Comparison of ENCODE assay signal across 4 cellular contexts in the genomic region with DNA sequence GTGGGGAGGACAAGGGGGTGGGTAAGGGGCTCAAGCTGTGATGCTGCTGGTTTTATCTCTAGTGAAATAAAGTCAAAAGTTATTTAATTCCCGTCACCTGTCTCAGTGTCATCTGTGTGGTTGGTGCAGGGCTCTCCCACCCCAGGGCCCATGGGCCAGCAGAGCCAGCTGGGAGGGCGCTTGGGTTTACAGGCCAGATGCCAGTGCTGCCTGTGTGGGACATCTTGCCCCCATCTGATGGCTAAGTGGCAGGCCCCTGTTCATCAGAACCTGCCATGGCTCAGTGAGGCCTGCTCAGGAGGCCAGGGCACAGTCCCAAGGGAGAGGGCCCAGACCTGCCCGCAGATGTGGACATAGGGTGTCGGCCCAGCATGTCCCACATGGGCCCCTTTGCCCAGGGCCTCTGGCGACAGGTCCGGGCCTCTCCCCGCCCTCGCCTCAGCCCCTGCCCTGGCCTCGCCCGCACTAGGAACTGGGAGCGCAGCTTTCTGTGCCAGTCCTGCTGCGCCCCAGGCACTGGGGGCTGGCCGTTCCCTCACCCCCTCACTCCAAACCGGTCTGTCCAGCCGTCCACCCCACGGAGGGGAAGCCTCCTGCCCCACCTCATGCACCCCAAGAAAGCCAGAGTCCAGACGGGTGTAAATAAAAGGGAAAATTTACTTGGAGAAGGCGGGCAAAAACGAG.
A peak's percentile ranks its signal among the peaks of the same experiment; 100 is the strongest.
TF ChIP-seq lines count a peak whose summit lies in the region.

No MANE protein-coding gene starts in this region.

TF ChIP-seq in SK-N-SH, 30 proteins besides CTCF, POLR2A, EP300 and RAD21:
- no peak for TF ChIP-seq NFIC (IDR thresholded peaks at IDR 0.05; ENCODE audit: borderline replicate concordance)
- TF ChIP-seq YY1 (IDR thresholded peaks at IDR 0.05; ENCODE audit: low read depth) = no peak
- no peak for TF ChIP-seq CHD2 (IDR thresholded peaks at IDR 0.05; ENCODE audit: low read length, partially characterized antibody)
- TF ChIP-seq, protein P1, sequence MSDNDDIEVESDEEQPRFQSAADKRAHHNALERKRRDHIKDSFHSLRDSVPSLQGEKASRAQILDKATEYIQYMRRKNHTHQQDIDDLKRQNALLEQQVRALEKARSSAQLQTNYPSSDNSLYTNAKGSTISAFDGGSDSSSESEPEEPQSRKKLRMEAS (IDR thresholded peaks at IDR 0.05; ENCODE audit: low read depth) = no peak
- TF ChIP-seq, protein P2, sequence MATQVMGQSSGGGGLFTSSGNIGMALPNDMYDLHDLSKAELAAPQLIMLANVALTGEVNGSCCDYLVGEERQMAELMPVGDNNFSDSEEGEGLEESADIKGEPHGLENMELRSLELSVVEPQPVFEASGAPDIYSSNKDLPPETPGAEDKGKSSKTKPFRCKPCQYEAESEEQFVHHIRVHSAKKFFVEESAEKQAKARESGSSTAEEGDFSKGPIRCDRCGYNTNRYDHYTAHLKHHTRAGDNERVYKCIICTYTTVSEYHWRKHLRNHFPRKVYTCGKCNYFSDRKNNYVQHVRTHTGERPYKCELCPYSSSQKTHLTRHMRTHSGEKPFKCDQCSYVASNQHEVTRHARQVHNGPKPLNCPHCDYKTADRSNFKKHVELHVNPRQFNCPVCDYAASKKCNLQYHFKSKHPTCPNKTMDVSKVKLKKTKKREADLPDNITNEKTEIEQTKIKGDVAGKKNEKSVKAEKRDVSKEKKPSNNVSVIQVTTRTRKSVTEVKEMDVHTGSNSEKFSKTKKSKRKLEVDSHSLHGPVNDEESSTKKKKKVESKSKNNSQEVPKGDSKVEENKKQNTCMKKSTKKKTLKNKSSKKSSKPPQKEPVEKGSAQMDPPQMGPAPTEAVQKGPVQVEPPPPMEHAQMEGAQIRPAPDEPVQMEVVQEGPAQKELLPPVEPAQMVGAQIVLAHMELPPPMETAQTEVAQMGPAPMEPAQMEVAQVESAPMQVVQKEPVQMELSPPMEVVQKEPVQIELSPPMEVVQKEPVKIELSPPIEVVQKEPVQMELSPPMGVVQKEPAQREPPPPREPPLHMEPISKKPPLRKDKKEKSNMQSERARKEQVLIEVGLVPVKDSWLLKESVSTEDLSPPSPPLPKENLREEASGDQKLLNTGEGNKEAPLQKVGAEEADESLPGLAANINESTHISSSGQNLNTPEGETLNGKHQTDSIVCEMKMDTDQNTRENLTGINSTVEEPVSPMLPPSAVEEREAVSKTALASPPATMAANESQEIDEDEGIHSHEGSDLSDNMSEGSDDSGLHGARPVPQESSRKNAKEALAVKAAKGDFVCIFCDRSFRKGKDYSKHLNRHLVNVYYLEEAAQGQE (IDR thresholded peaks at IDR 0.05; ENCODE audit: low read depth, low read length) = no peak
- TF ChIP-seq, protein P3, sequence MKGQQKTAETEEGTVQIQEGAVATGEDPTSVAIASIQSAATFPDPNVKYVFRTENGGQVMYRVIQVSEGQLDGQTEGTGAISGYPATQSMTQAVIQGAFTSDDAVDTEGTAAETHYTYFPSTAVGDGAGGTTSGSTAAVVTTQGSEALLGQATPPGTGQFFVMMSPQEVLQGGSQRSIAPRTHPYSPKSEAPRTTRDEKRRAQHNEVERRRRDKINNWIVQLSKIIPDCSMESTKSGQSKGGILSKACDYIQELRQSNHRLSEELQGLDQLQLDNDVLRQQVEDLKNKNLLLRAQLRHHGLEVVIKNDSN (IDR thresholded peaks at IDR 0.05; ENCODE audit: borderline replicate concordance, low read depth) = no peak
- no peak for TF ChIP-seq MEF2A (IDR thresholded peaks at IDR 0.05; ENCODE audit: borderline replicate concordance, low read depth)
- no peak for TF ChIP-seq FOSL2 (IDR thresholded peaks at IDR 0.05; ENCODE audit: borderline replicate concordance, low read depth)
- TF ChIP-seq GABPA (IDR thresholded peaks at IDR 0.05; ENCODE audit: low read depth) = no peak

TF ChIP-seq in SK-N-SH treated with all-trans-retinoic acid at 6 μM for 48 hours, 23 proteins besides CTCF, POLR2A, EP300 and RAD21 (continues in another document):
- TF ChIP-seq SNAI2 (CRISPR knock-in tag; IDR thresholded peaks at IDR 0.05) (no peak), RARB (CRISPR knock-in tag; IDR thresholded peaks at IDR 0.05) (no peak), ISL1 (CRISPR knock-in tag; IDR thresholded peaks at IDR 0.05) (no peak), CSDC2 (CRISPR knock-in tag; IDR thresholded peaks at IDR 0.05) (no peak), ZFP30 (CRISPR knock-in tag; IDR thresholded peaks at IDR 0.05) (no peak), ZFP3 (CRISPR knock-in tag; IDR thresholded peaks at IDR 0.05) (no peak), ZNF8 (CRISPR knock-in tag; IDR thresholded peaks at IDR 0.05) (no peak), ZNF70 (CRISPR knock-in tag; IDR thresholded peaks at IDR 0.05) (no peak), ARNTL (CRISPR knock-in tag; IDR thresholded peaks at IDR 0.05; ENCODE audit: borderline replicate concordance, low read depth) (no peak), TOX (CRISPR knock-in tag; IDR thresholded peaks at IDR 0.05; ENCODE audit: borderline replicate concordance) (no peak), PPARA (CRISPR knock-in tag; IDR thresholded peaks at IDR 0.05; ENCODE audit: borderline replicate concordance) (no peak), BACH2 (CRISPR knock-in tag; IDR thresholded peaks at IDR 0.05; ENCODE audit: borderline replicate concordance) (no peak), GLIS3 (CRISPR knock-in tag; IDR thresholded peaks at IDR 0.05) (no peak), ESRRG (CRISPR knock-in tag; IDR thresholded peaks at IDR 0.05) (no peak), TCF4 (CRISPR knock-in tag; IDR thresholded peaks at IDR 0.05; ENCODE audit: borderline replicate concordance) (no peak)
- TF ChIP-seq, protein P4, sequence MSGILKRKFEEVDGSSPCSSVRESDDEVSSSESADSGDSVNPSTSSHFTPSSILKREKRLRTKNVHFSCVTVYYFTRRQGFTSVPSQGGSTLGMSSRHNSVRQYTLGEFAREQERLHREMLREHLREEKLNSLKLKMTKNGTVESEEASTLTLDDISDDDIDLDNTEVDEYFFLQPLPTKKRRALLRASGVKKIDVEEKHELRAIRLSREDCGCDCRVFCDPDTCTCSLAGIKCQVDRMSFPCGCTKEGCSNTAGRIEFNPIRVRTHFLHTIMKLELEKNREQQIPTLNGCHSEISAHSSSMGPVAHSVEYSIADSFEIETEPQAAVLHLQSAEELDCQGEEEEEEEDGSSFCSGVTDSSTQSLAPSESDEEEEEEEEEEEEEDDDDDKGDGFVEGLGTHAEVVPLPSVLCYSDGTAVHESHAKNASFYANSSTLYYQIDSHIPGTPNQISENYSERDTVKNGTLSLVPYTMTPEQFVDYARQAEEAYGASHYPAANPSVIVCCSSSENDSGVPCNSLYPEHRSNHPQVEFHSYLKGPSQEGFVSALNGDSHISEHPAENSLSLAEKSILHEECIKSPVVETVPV (CRISPR knock-in tag; IDR thresholded peaks at IDR 0.05) = no peak
- TF ChIP-seq, protein P5, sequence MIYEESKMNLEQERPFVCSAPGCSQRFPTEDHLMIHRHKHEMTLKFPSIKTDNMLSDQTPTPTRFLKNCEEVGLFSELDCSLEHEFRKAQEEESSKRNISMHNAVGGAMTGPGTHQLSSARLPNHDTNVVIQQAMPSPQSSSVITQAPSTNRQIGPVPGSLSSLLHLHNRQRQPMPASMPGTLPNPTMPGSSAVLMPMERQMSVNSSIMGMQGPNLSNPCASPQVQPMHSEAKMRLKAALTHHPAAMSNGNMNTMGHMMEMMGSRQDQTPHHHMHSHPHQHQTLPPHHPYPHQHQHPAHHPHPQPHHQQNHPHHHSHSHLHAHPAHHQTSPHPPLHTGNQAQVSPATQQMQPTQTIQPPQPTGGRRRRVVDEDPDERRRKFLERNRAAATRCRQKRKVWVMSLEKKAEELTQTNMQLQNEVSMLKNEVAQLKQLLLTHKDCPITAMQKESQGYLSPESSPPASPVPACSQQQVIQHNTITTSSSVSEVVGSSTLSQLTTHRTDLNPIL (CRISPR knock-in tag; IDR thresholded peaks at IDR 0.05; ENCODE audit: low read depth) = no peak

TF ChIP-seq in HEK293, 187 proteins besides CTCF, POLR2A, EP300 and RAD21:
- no peak for TF ChIP-seq ZNF10 (tag by site-specific recombination; IDR thresholded peaks at IDR 0.05)
- TF ChIP-seq ZNF114 (tag by site-specific recombination; IDR thresholded peaks at IDR 0.05) = no peak
- TF ChIP-seq SCRT2 (tag by site-specific recombination; IDR thresholded peaks at IDR 0.05) = 0 out of 2 replicates have a peak, but pooled peaks have one; percentile 11
- no peak for TF ChIP-seq ZNF514 (tag by site-specific recombination; IDR thresholded peaks at IDR 0.05)
- 0 out of 2 replicates have a peak, but pooled peaks have one; percentile 26 for TF ChIP-seq KLF1 (tag by site-specific recombination; IDR thresholded peaks at IDR 0.05)

TF ChIP-seq in H1, 55 proteins besides CTCF, POLR2A, EP300 and RAD21:
- TF ChIP-seq GABPA (IDR thresholded peaks at IDR 0.05; ENCODE audit: borderline replicate concordance, insufficient read depth, low read length) (no peak), POLR2AphosphoS5 (IDR thresholded peaks at IDR 0.05; ENCODE audit: low read depth, low read length) (no peak; the same call in 1 of the 2 replicates), CTBP2 (IDR thresholded peaks at IDR 0.05; ENCODE audit: borderline replicate concordance, insufficient read depth, insufficient read length, low read length) (no peak), CBX8 (IDR thresholded peaks at IDR 0.05; ENCODE audit: borderline replicate concordance, low read depth, low read length) (no peak), RFX5 (IDR thresholded peaks at IDR 0.05; ENCODE audit: borderline replicate concordance, low read depth, low read length) (no peak), CHD1 (IDR thresholded peaks at IDR 0.05; ENCODE audit: low read depth, low read length) (no peak), RBBP5 (IDR thresholded peaks at IDR 0.05; ENCODE audit: borderline replicate concordance, low read depth, low read length) (no peak), CREB1 (IDR thresholded peaks at IDR 0.05) (no peak), SIRT6 (IDR thresholded peaks at IDR 0.05; ENCODE audit: low read length) (no peak), SUZ12 (IDR thresholded peaks at IDR 0.05; ENCODE audit: low read length) (no peak), RNF2 (IDR thresholded peaks at IDR 0.05; ENCODE audit: borderline replicate concordance, low read depth, low read length, missing control alignments, poor library complexity, severe bottlenecking) (no peak), HDAC6 (IDR thresholded peaks at IDR 0.05; ENCODE audit: low read depth, low read length) (no peak)
- TF ChIP-seq, protein P6, sequence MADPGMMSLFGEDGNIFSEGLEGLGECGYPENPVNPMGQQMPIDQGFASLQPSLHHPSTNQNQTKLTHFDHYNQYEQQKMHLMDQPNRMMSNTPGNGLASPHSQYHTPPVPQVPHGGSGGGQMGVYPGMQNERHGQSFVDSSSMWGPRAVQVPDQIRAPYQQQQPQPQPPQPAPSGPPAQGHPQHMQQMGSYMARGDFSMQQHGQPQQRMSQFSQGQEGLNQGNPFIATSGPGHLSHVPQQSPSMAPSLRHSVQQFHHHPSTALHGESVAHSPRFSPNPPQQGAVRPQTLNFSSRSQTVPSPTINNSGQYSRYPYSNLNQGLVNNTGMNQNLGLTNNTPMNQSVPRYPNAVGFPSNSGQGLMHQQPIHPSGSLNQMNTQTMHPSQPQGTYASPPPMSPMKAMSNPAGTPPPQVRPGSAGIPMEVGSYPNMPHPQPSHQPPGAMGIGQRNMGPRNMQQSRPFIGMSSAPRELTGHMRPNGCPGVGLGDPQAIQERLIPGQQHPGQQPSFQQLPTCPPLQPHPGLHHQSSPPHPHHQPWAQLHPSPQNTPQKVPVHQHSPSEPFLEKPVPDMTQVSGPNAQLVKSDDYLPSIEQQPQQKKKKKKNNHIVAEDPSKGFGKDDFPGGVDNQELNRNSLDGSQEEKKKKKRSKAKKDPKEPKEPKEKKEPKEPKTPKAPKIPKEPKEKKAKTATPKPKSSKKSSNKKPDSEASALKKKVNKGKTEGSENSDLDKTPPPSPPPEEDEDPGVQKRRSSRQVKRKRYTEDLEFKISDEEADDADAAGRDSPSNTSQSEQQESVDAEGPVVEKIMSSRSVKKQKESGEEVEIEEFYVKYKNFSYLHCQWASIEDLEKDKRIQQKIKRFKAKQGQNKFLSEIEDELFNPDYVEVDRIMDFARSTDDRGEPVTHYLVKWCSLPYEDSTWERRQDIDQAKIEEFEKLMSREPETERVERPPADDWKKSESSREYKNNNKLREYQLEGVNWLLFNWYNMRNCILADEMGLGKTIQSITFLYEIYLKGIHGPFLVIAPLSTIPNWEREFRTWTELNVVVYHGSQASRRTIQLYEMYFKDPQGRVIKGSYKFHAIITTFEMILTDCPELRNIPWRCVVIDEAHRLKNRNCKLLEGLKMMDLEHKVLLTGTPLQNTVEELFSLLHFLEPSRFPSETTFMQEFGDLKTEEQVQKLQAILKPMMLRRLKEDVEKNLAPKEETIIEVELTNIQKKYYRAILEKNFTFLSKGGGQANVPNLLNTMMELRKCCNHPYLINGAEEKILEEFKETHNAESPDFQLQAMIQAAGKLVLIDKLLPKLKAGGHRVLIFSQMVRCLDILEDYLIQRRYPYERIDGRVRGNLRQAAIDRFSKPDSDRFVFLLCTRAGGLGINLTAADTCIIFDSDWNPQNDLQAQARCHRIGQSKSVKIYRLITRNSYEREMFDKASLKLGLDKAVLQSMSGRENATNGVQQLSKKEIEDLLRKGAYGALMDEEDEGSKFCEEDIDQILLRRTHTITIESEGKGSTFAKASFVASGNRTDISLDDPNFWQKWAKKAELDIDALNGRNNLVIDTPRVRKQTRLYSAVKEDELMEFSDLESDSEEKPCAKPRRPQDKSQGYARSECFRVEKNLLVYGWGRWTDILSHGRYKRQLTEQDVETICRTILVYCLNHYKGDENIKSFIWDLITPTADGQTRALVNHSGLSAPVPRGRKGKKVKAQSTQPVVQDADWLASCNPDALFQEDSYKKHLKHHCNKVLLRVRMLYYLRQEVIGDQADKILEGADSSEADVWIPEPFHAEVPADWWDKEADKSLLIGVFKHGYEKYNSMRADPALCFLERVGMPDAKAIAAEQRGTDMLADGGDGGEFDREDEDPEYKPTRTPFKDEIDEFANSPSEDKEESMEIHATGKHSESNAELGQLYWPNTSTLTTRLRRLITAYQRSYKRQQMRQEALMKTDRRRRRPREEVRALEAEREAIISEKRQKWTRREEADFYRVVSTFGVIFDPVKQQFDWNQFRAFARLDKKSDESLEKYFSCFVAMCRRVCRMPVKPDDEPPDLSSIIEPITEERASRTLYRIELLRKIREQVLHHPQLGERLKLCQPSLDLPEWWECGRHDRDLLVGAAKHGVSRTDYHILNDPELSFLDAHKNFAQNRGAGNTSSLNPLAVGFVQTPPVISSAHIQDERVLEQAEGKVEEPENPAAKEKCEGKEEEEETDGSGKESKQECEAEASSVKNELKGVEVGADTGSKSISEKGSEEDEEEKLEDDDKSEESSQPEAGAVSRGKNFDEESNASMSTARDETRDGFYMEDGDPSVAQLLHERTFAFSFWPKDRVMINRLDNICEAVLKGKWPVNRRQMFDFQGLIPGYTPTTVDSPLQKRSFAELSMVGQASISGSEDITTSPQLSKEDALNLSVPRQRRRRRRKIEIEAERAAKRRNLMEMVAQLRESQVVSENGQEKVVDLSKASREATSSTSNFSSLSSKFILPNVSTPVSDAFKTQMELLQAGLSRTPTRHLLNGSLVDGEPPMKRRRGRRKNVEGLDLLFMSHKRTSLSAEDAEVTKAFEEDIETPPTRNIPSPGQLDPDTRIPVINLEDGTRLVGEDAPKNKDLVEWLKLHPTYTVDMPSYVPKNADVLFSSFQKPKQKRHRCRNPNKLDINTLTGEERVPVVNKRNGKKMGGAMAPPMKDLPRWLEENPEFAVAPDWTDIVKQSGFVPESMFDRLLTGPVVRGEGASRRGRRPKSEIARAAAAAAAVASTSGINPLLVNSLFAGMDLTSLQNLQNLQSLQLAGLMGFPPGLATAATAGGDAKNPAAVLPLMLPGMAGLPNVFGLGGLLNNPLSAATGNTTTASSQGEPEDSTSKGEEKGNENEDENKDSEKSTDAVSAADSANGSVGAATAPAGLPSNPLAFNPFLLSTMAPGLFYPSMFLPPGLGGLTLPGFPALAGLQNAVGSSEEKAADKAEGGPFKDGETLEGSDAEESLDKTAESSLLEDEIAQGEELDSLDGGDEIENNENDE (IDR thresholded peaks at IDR 0.05; ENCODE audit: insufficient replicate concordance, low read length) = no peak
- TF ChIP-seq, protein P7, sequence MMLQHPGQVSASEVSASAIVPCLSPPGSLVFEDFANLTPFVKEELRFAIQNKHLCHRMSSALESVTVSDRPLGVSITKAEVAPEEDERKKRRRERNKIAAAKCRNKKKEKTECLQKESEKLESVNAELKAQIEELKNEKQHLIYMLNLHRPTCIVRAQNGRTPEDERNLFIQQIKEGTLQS (IDR thresholded peaks at IDR 0.05; ENCODE audit: insufficient read depth, low read depth, low read length) = no peak
